In genomic region chr3:23455084-23455483, GRCh38 we compare ENCODE assay signal across 13 cellular contexts.
A peak's percentile ranks its signal among the peaks of the same experiment; 100 is the strongest.
DNase-seq lines count a peak whose midpoint lies in the region; ATAC-seq and TF ChIP-seq lines count a peak whose summit lies in the region.
"Had no signal": no experiment of that assay in that cellular context is flagged by ENCODE, and none has a peak within 500 bp of the region (broad histone marks: within the 10 kb centered on the region; RNA-seq: fewer than 3 reads in every experiment).

No MANE protein-coding gene starts in this region.

- 29 to 46% (median 37%) methylated on average over 3 of the region's 3 CpGs for WGBS in adrenal gland, 4 donors
- 53% methylated on average over 3 of the region's 3 CpGs for whole genome bisulfite sequencing in right cardiac atrium

- H3K4me3 ChIP-seq in BJ (ENCODE audit: low read depth, low read length) (no peak overlapping the region), adrenal gland (no peak overlapping the region), right cardiac atrium (ENCODE audit: low read length) (no peak overlapping the region)
- H3K4me3 ChIP-seq: gastrocnemius medialis, spleen had no signal

- H3K27ac ChIP-seq in adrenal gland, result no peak overlapping the region
- no peak overlapping the region for H3K27ac ChIP-seq in right cardiac atrium (ENCODE audit: low read length)
- no peak overlapping the region for H3K27ac ChIP-seq in CD4-positive, alpha-beta T cell (ENCODE audit: low read depth, low read length)
- H3K27ac ChIP-seq: gastrocnemius medialis, spleen had no signal

- intact Hi-C loops in adrenal gland (cut with DNase I) (no loop called here), right cardiac atrium (cut with DNase I) (loop anchor here in 1 of 4 donors (10.0 kb wide), 1 partner anchor 220 kb away; no protein-coding TSS in a partner anchor)
- intact Hi-C loops in CD4-positive, alpha-beta T cell (cut with DNase I, micrococcal nuclease), result no loop called here

- H3K27me3 Mint-ChIP-seq in activated T-cell treated with anti-CD3 and anti-CD28 coated beads, Interleukin-2, amount 50 U/mL, for 72 hours (ENCODE audit: low read depth), result no peaks in the 10 kb centered on the region
- no peaks in the 10 kb centered on the region for H3K27me3 Mint-ChIP-seq in CD4-positive, alpha-beta T cell
- peaks cover 0 to 2% (median 0%) of the 10 kb centered on the region in 5 donors for H3K27me3 Mint-ChIP-seq in naive thymus-derived CD8-positive, alpha-beta T cell
- H3K27me3 Mint-ChIP-seq: stimulated activated memory B cell treated with anti-CD40 and anti-IgM and Interleukin-4, amounts not matched to agents 10 μg/mL and 1 μg/mL and 100 μg/mL, for 72 hours had no signal

- no peak overlapping the region for H3K27ac Mint-ChIP-seq in activated T-cell treated with anti-CD3 and anti-CD28 coated beads, Interleukin-2, amount 50 U/mL, for 72 hours
- no peak overlapping the region for H3K27ac Mint-ChIP-seq in CD4-positive, alpha-beta T cell
- peak overlapping the region in 1 of 10 donors; percentile 56 for H3K27ac Mint-ChIP-seq in naive thymus-derived CD8-positive, alpha-beta T cell
- H3K27ac Mint-ChIP-seq: stimulated activated memory B cell treated with anti-CD40 and anti-IgM and Interleukin-4, amounts not matched to agents 10 μg/mL and 1 μg/mL and 100 μg/mL, for 72 hours had no signal

- TF ChIP-seq EP300 in Ishikawa (IDR thresholded peaks at IDR 0.05; ENCODE audit: borderline replicate concordance), result no peak

- H3K27me3 ChIP-seq in BJ (ENCODE audit: control insufficient read depth, insufficient read depth, low read length) (no peaks in the 10 kb centered on the region), adrenal gland (no peaks in the 10 kb centered on the region), right cardiac atrium (ENCODE audit: control insufficient read depth, insufficient read depth) (no peaks in the 10 kb centered on the region)
- no peaks in the 10 kb centered on the region for H3K27me3 ChIP-seq in CD4-positive, alpha-beta T cell (ENCODE audit: control insufficient read depth, insufficient read depth, low read length)
- H3K27me3 ChIP-seq: gastrocnemius medialis, spleen had no signal

- H3K4me1 ChIP-seq in adrenal gland (replicated peaks in 1 of 2) (peaks cover 6 to 11% of the 10 kb centered on the region in 2 donors), right cardiac atrium (ENCODE audit: control insufficient read depth, insufficient read depth, low read length) (no peaks in the 10 kb centered on the region)

- peaks cover 2 to 3% of the 10 kb centered on the region in 2 donors for H3K36me3 Mint-ChIP-seq in activated T-cell treated with anti-CD3 and anti-CD28 coated beads, Interleukin-2, amount 50 U/mL, for 72 hours (ENCODE audit: insufficient read depth in 2 of 2)
- H3K36me3 Mint-ChIP-seq in CD4-positive, alpha-beta T cell (ENCODE audit: low read depth), result no peaks in the 10 kb centered on the region
- H3K36me3 Mint-ChIP-seq in naive thymus-derived CD8-positive, alpha-beta T cell, result peaks cover 0 to 7% (median 5%) of the 10 kb centered on the region in 3 donors

- POLR2A ChIA-PET in BJ (lab: Charles Lee), result no interaction called here
- POLR2A ChIA-PET in CD4-positive, alpha-beta T cell (lab: Charles Lee), result no interaction called here
- POLR2A ChIA-PET in naive thymus-derived CD8-positive, alpha-beta T cell (lab: Charles Lee), result no interaction called here

- H3K9me3 ChIP-seq in adrenal gland (replicated peaks in 1 of 3) (no peaks in the 10 kb centered on the region), right cardiac atrium (ENCODE audit: control insufficient read depth, low read length) (no peaks in the 10 kb centered on the region)
- H3K9me3 ChIP-seq in CD4-positive, alpha-beta T cell (ENCODE audit: control insufficient read depth, low read length), result no peaks in the 10 kb centered on the region
- H3K9me3 ChIP-seq: gastrocnemius medialis, spleen had no signal

- CTCF ChIA-PET in BJ (lab: Yijun Ruan, JAX), result interaction anchor here (1.5 kb wide), 1 partner anchor 33 kb away, joined by 5 read pairs; no protein-coding TSS in a partner anchor
- CTCF ChIA-PET in CD4-positive, alpha-beta T cell (lab: Charles Lee), result no interaction called here

- no peak overlapping the region for H3K4me3 Mint-ChIP-seq in activated T-cell treated with anti-CD3 and anti-CD28 coated beads, Interleukin-2, amount 50 U/mL, for 72 hours
- H3K4me3 Mint-ChIP-seq in CD4-positive, alpha-beta T cell, result no peak overlapping the region
- H3K4me3 Mint-ChIP-seq in naive thymus-derived CD8-positive, alpha-beta T cell, result no peak overlapping the region
- H3K4me3 Mint-ChIP-seq: stimulated activated memory B cell treated with anti-CD40 and anti-IgM and Interleukin-4, amounts not matched to agents 10 μg/mL and 1 μg/mL and 100 μg/mL, for 72 hours had no signal

- H3K36me3 ChIP-seq in BJ (ENCODE audit: control insufficient read depth, insufficient read depth, low read length) (no peaks in the 10 kb centered on the region), adrenal gland (replicated peaks in 1 of 2) (no peaks in the 10 kb centered on the region)
- H3K36me3 ChIP-seq: gastrocnemius medialis had no signal

- ATAC-seq in right cardiac atrium, result peak; percentile 58 to 67
- no peak for ATAC-seq in activated T-cell treated with anti-CD3 and anti-CD28 coated beads, Interleukin-2, amount 50 U/mL, for 72 hours (replicated peaks in 1 of 2)
- ATAC-seq in CD4-positive, alpha-beta T cell (ENCODE audit: poor library complexity), result no peak
- no peak for ATAC-seq in naive thymus-derived CD8-positive, alpha-beta T cell
- ATAC-seq: stimulated activated memory B cell treated with anti-CD40 and anti-IgM and Interleukin-4, amounts not matched to agents 10 μg/mL and 1 μg/mL and 100 μg/mL, for 72 hours had no signal

- no peak for TF ChIP-seq RAD21 in Ishikawa (IDR thresholded peaks at IDR 0.05; ENCODE audit: low read depth)

- peaks cover 10% of the 10 kb centered on the region for H3K4me1 Mint-ChIP-seq in activated T-cell treated with anti-CD3 and anti-CD28 coated beads, Interleukin-2, amount 50 U/mL, for 72 hours (ENCODE audit: low read depth)
- peaks cover 8% of the 10 kb centered on the region for H3K4me1 Mint-ChIP-seq in CD4-positive, alpha-beta T cell (ENCODE audit: low read depth)
- peaks cover 9 to 22% (median 16%) of the 10 kb centered on the region in 4 donors for H3K4me1 Mint-ChIP-seq in naive thymus-derived CD8-positive, alpha-beta T cell

- no peak for TF ChIP-seq POLR2A in adrenal gland (IDR thresholded peaks at IDR 0.05)

- H3K9me3 Mint-ChIP-seq in activated T-cell treated with anti-CD3 and anti-CD28 coated beads, Interleukin-2, amount 50 U/mL, for 72 hours, result peaks cover 0 to 4% of the 10 kb centered on the region in 2 donors
- peaks cover 9% of the 10 kb centered on the region for H3K9me3 Mint-ChIP-seq in CD4-positive, alpha-beta T cell
- H3K9me3 Mint-ChIP-seq in naive thymus-derived CD8-positive, alpha-beta T cell, result peaks cover 0 to 4% (median 0%) of the 10 kb centered on the region in 9 donors

- TF ChIP-seq CTCF in BJ (IDR thresholded peaks at IDR 0.05; ENCODE audit: insufficient read depth, low read depth, low read length) (no peak), adrenal gland (IDR thresholded peaks at IDR 0.05) (no peak)
- TF ChIP-seq CTCF in CD4-positive, alpha-beta T cell (IDR thresholded peaks at IDR 0.05), result no peak

- peak; percentile 62 for DNase-seq in BJ (ENCODE audit: low read depth)
- peak in 4 of 7 donors; percentile 12 to 29 (median 16) for DNase-seq in adrenal gland
- DNase-seq in right cardiac atrium, result no peak
- no peak for DNase-seq in activated T-cell treated with anti-CD3 and anti-CD28 coated beads, Interleukin-2, amount 50 U/mL, for 72 hours
- DNase-seq in NCI-H146 (lab: John Stamatoyannopoulos, UW), result no peak
- no peak for DNase-seq in CD4-positive, alpha-beta T cell
- DNase-seq in naive thymus-derived CD8-positive, alpha-beta T cell, result no peak
- DNase-seq: activated CD4-positive, alpha-beta T cell treated with anti-CD3 and anti-CD28 coated beads, Interleukin-2, amount 50 U/mL, for 1 hour; gastrocnemius medialis; NCI-H187; spleen had no signal

TF ChIP-seq in Ishikawa, 13 proteins besides CTCF, POLR2A, EP300 and RAD21:
- TF ChIP-seq FOXM1 (IDR thresholded peaks at IDR 0.05; ENCODE audit: borderline replicate concordance, low read depth), result no peak
- no peak for TF ChIP-seq MAX (IDR thresholded peaks at IDR 0.05)
- TF ChIP-seq REST (IDR thresholded peaks at IDR 0.05; ENCODE audit: low read depth), result no peak
- 0 out of 2 replicates have a peak, but pooled peaks have one; percentile 3 for TF ChIP-seq CEBPB (IDR thresholded peaks at IDR 0.05)

Comparison
In these comparisons a context has a peak if more than half of its experiments do, and no peak if none do; other contexts are left out.
1. DNase-seq: peak in BJ (single experiment) and adrenal gland (4 of 7); none in right cardiac atrium (0 of 3), activated T-cell treated with anti-CD3 and anti-CD28 coated beads, Interleukin-2, amount 50 U/mL, for 72 hours (0 of 2), NCI-H146 (single experiment), CD4-positive, alpha-beta T cell (0 of 10) and naive thymus-derived CD8-positive, alpha-beta T cell (0 of 10).
2. ATAC-seq: peak in right cardiac atrium (2 of 2); none in activated T-cell treated with anti-CD3 and anti-CD28 coated beads, Interleukin-2, amount 50 U/mL, for 72 hours (0 of 2), CD4-positive, alpha-beta T cell (single experiment) and naive thymus-derived CD8-positive, alpha-beta T cell (0 of 2).